In the genomic region with DNA sequence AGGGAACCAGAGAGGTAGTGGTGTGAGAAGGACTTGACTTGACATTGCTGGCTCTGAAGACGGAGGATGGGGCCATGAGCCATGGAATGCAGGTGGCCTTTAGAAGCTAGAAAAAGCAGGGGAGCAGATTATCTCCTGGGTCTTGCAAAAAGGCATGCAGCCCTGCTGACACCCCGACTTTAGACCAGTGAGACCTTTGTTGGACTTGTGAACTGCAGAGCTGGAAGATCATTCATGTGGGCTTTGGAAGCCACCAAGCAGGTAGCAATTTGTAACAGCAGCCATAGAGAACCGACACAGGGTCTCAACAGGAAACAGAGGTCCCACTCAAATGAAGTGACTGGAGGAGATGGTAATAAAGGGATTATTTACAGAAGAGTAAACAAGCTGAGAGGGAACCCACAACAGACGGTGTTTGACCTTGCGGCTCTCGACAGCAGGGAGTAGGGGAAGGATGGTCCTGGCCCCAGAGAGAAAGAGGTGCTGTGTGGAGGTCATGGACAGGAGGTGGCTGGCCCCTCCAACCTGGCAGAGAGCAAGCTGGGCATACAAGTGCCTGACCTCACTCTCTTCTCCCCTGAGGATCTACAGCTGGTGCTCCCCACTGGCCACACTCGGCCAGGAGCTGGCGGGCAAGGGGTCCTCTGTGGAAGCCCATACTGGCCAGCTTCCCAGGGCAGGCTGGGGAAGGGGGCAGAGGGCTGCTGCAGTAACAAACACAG, we compare ENCODE assay signal across 18 cellular contexts.
"Had no signal": no experiment of that assay in that cellular context is flagged by ENCODE, and none has a peak within 500 bp of the region (broad histone marks: within the 10 kb centered on the region; RNA-seq: fewer than 3 reads in every experiment).

No MANE protein-coding gene starts in this region.

- H3K4me3 ChIP-seq: esophagus squamous epithelium, skin epidermis, testis had no signal

- ATAC-seq: activated CD8-positive, alpha-beta T cell treated with anti-CD3 and anti-CD28 coated beads, Interleukin-2, amount 10 ng/mL, durations not matched to agents 7 days and 5 days; activated T-cell treated with anti-CD3 and anti-CD28 coated beads, Interleukin-2, amount 50 U/mL, for 72 hours; left lobe of liver; stimulated activated naive CD8-positive, alpha-beta T cell treated with anti-CD3 and anti-CD28 coated beads, Interleukin-15, amount 100 ng/mL, for 72 hours had no signal

- H3K9me3 Mint-ChIP-seq: activated T-cell treated with anti-CD3 and anti-CD28 coated beads, Interleukin-2, amount 50 U/mL, for 72 hours; stimulated activated naive CD8-positive, alpha-beta T cell treated with anti-CD3 and anti-CD28 coated beads, Interleukin-15, amount 100 ng/mL, for 72 hours; T-helper 1 cell treated with Interleukin-12 subunit alpha and Interleukin-12 subunit beta and Interleukin-4 antibody, amounts not matched to agents 30 μg/mL and 1 μg/mL, for 36 hours had no signal

- H3K27me3 Mint-ChIP-seq: activated naive CD8-positive, alpha-beta T cell; stimulated activated naive CD8-positive, alpha-beta T cell treated with anti-CD3 and anti-CD28 coated beads, Interleukin-15, amount 100 ng/mL, for 72 hours had no signal

- H3K4me3 Mint-ChIP-seq: activated CD8-positive, alpha-beta T cell treated with anti-CD3 and anti-CD28 coated beads, Interleukin-2, amount 10 ng/mL, durations not matched to agents 7 days and 5 days; activated naive CD8-positive, alpha-beta T cell; activated T-cell treated with anti-CD3 and anti-CD28 coated beads, Interleukin-2, amount 50 U/mL, for 72 hours; stimulated activated naive CD8-positive, alpha-beta T cell treated with anti-CD3 and anti-CD28 coated beads, Interleukin-15, amount 100 ng/mL, for 72 hours; T-helper 1 cell treated with Interleukin-12 subunit alpha and Interleukin-12 subunit beta and Interleukin-4 antibody, amounts not matched to agents 30 μg/mL and 1 μg/mL, for 36 hours had no signal

- H3K9me3 ChIP-seq: esophagus squamous epithelium, testis had no signal

- H3K27me3 ChIP-seq: esophagus squamous epithelium, testis had no signal

- H3K27ac Mint-ChIP-seq: activated CD8-positive, alpha-beta T cell treated with anti-CD3 and anti-CD28 coated beads, Interleukin-2, amount 10 ng/mL, durations not matched to agents 7 days and 5 days; activated naive CD8-positive, alpha-beta T cell; activated T-cell treated with anti-CD3 and anti-CD28 coated beads, Interleukin-2, amount 50 U/mL, for 72 hours; T-helper 1 cell treated with Interleukin-12 subunit alpha and Interleukin-12 subunit beta and Interleukin-4 antibody, amounts not matched to agents 30 μg/mL and 1 μg/mL, for 36 hours had no signal

- FAIRE-seq: keratinocyte, urothelium cell line had no signal

- H3K27ac ChIP-seq: testis had no signal

- H3K4me1 ChIP-seq: testis had no signal

- DNase-seq: activated CD4-positive, alpha-beta T cell treated with anti-CD3 and anti-CD28 coated beads for 48 hours; activated CD8-positive, alpha-beta memory T cell treated with anti-CD3 and anti-CD28 coated beads, Interleukin-2, amount 50 U/mL, for 48 hours; activated CD8-positive, alpha-beta T cell treated with anti-CD3 and anti-CD28 coated beads, Interleukin-2, amount 10 ng/mL, durations not matched to agents 7 days and 5 days; activated gamma-delta T cell treated with Interleukin-2 at 50 U/mL for 16 hours; activated T-cell treated with anti-CD3 and anti-CD28 coated beads, Interleukin-2, amount 50 U/mL, for 72 hours; amniotic stem cell; esophagus squamous epithelium; hippocampal formation; midbrain; nucleus accumbens; stimulated activated naive CD8-positive, alpha-beta T cell treated with anti-CD3 and anti-CD28 coated beads, Interleukin-15, amount 100 ng/mL, for 72 hours; testis had no signal
